1 cellular context compared by ENCODE assay signal in genomic region chr5:150625164-150625535, GRCh38.
TF ChIP-seq lines count a peak whose summit lies in the region.

No MANE protein-coding gene starts in this region.

TF ChIP-seq in GM12878, 131 proteins besides CTCF, POLR2A, EP300 and RAD21 (continued from another document):
- TF ChIP-seq NRF1 (conservative IDR thresholded peaks at IDR 0.05; ENCODE audit: low read depth, low read length) (no peak), ZSCAN29 (IDR thresholded peaks at IDR 0.05) (no peak), CHD2 (IDR thresholded peaks at IDR 0.05; ENCODE audit: borderline replicate concordance, low read depth, low read length) (no peak), PBX3 (IDR thresholded peaks at IDR 0.05; ENCODE audit: insufficient replicate concordance, low read depth, low read length) (no peak), BCL11A (IDR thresholded peaks at IDR 0.05; ENCODE audit: low read depth, low read length) (no peak)
